In genomic region chr7:140238778-140239652, GRCh38 we compare ENCODE assay signal across 13 cellular contexts.
DNase-seq lines count a peak whose midpoint lies in the region; ATAC-seq and TF ChIP-seq lines count a peak whose summit lies in the region.
"Had no signal": no experiment of that assay in that cellular context is flagged by ENCODE, and none has a peak within 500 bp of the region (broad histone marks: within the 10 kb centered on the region; RNA-seq: fewer than 3 reads in every experiment).

No MANE protein-coding gene starts in this region.

- no peaks in the 10 kb centered on the region for H3K27me3 Mint-ChIP-seq in Calu3 (ENCODE audit: unreplicated experiment)
- no peaks in the 10 kb centered on the region for H3K27me3 Mint-ChIP-seq in Caco-2 (ENCODE audit: insufficient read depth, unreplicated experiment)

- TF ChIP-seq CTCF in Calu3 (IDR thresholded peaks at IDR 0.05; ENCODE audit: unreplicated experiment), result no peak
- TF ChIP-seq CTCF in Caco-2 (IDR thresholded peaks at IDR 0.05; ENCODE audit: insufficient read depth in 1 of 2, low read depth in 1 of 2, low read length in 1 of 2, severe bottlenecking in 1 of 2, unreplicated experiment in 1 of 2), result no peak

- POLR2A ChIA-PET in Caco-2 (lab: Charles Lee), result no interaction called here

- no peaks in the 10 kb centered on the region for H3K27me3 ChIP-seq in Caco-2 (replicated peaks; ENCODE audit: control insufficient read depth, insufficient read depth, low read length)
- H3K27me3 ChIP-seq: BLaER1 had no signal

- H3K4me1 ChIP-seq in Caco-2, result peaks cover 14% of the 10 kb centered on the region

- H3K27ac Mint-ChIP-seq in Calu3 (ENCODE audit: unreplicated experiment), result no peak overlapping the region
- H3K27ac Mint-ChIP-seq in Caco-2 (ENCODE audit: unreplicated experiment), result no peak overlapping the region
- H3K27ac Mint-ChIP-seq: H9, mesothelial cell of epicardium had no signal

- no TSS peak for BruUV-seq in Calu3 (replicated peaks; lab: Mats Ljungman, UMichigan)
- BruUV-seq in Caco-2 (replicated peaks; lab: Mats Ljungman, UMichigan), result no TSS peak

- H3K9me3 Mint-ChIP-seq in Calu3 (ENCODE audit: low read depth, unreplicated experiment) (no peaks in the 10 kb centered on the region), Caco-2 (ENCODE audit: unreplicated experiment) (no peaks in the 10 kb centered on the region)
- H3K9me3 Mint-ChIP-seq: H9, mesothelial cell of epicardium had no signal

- intact Hi-C loops in Calu3 (cut with micrococcal nuclease; ENCODE audit: unreplicated experiment) (no loop called here), Caco-2 (cut with micrococcal nuclease; ENCODE audit: unreplicated experiment) (no loop called here)

- DNase-seq in Calu3, result peak; percentile 53
- DNase-seq in NCI-H1105 treated with DMSO at 0.1 percent for 48 hours (lab: John Stamatoyannopoulos, UW), result peak; percentile 96
- peak; percentile 96 for DNase-seq in NCI-H748 (lab: John Stamatoyannopoulos, UW; ENCODE audit: unreplicated experiment)
- no peak for DNase-seq in left lobe of liver (ENCODE audit: low spot score)
- DNase-seq in stimulated activated CD4-positive, alpha-beta T cell treated with anti-CD3 and anti-CD28 coated beads, Interleukin-1b, Interleukin-23, amount 100 ng/mL, for 48 hours, result no peak
- DNase-seq in CD1c-positive myeloid dendritic cell (ENCODE audit: extremely low spot score), result no peak
- no peak for DNase-seq in Caco-2
- DNase-seq: aorta, H9, tibial artery had no signal

- CTCF ChIA-PET in Calu3 (lab: Charles Lee) (no interaction called here), Caco-2 (lab: Charles Lee) (interaction anchor here (0.5 to 0.6 kb wide), 2 partner anchors 31 to 620 kb away, joined by 3 read pairs; no protein-coding TSS in a partner anchor)

- peaks cover 18% of the 10 kb centered on the region for H3K4me1 Mint-ChIP-seq in Calu3 (ENCODE audit: low read depth, unreplicated experiment)
- H3K4me1 Mint-ChIP-seq in Caco-2 (ENCODE audit: low read depth, unreplicated experiment), result peaks cover 12% of the 10 kb centered on the region

- H3K4me3 Mint-ChIP-seq in Calu3 (ENCODE audit: low read depth, unreplicated experiment) (no peak overlapping the region), Caco-2 (ENCODE audit: unreplicated experiment) (no peak overlapping the region)
- H3K4me3 Mint-ChIP-seq: H9, mesothelial cell of epicardium had no signal

- no peaks in the 10 kb centered on the region for H3K36me3 ChIP-seq in Caco-2 (ENCODE audit: control insufficient read depth, insufficient read depth, low read length)
- H3K36me3 ChIP-seq: BLaER1, tibial artery had no signal

- H3K36me3 Mint-ChIP-seq in Calu3 (ENCODE audit: insufficient read depth, unreplicated experiment) (no peaks in the 10 kb centered on the region), Caco-2 (ENCODE audit: insufficient read depth, unreplicated experiment) (no peaks in the 10 kb centered on the region)
- H3K36me3 Mint-ChIP-seq: mesothelial cell of epicardium had no signal

- H3K9me3 ChIP-seq in Caco-2, result no peaks in the 10 kb centered on the region
- H3K9me3 ChIP-seq: BLaER1, tibial artery had no signal

- ATAC-seq in left lobe of liver (peak; percentile 18), HG02763 (IDR thresholded peaks at IDR 0.05; ENCODE audit: unreplicated experiment) (no peak)

- H3K4me3 ChIP-seq in Caco-2 (ENCODE audit: low read depth, low read length), result no peak overlapping the region
- H3K4me3 ChIP-seq: BLaER1, tibial artery had no signal

Comparison
In these comparisons a context has a peak if more than half of its experiments do, and no peak if none do; other contexts are left out.
1. DNase-seq: peak in Calu3 (single experiment), NCI-H1105 treated with DMSO at 0.1 percent for 48 hours (single experiment) and NCI-H748 (single experiment); none in left lobe of liver (single experiment), stimulated activated CD4-positive, alpha-beta T cell treated with anti-CD3 and anti-CD28 coated beads, Interleukin-1b, Interleukin-23, amount 100 ng/mL, for 48 hours (single experiment), CD1c-positive myeloid dendritic cell (single experiment) and Caco-2 (0 of 2).